ENCODE assay signal across 8 cellular contexts in the genomic region with DNA sequence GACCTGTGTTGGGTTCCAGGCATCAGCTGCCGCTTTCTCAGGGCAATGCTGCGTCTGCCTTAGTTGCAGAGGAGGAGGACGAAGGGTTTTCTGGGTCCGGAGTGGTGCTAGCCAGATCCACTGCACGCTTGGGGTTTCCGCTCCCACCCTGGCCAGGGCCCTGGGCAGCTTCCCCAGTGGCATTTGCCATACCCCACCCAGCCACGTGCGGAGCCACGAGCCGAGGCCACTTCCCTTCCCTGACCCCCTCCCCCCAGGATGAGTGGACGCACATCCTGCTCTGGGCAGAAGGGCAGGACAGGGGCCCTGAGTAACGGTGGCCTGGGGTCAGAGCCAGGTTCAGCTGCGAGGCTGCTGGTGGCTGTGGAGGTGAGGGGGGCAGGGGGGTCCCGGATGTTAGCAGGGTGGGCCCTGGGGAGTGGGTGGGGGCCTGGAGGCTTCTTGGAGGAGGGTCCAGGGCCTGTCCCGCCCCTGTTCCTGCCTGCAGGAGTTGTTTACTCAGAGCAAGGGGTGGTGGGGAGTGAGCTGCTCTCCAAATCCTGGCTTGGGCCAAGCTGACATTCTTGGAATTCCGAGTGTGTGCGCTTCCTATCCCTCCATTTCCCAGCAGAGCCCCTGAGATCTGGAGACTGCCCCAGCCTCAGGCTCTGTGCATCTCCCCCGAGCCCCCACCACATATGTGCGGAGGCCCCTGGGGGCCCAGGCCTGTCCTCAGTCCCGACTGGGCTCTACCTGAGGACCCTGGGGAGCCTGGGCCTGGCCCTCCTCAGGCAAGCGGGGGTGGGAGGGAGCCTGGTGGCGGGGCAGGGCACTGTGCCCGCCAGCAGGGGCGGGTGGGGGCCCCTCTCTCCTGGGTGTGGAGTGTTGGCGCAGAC. TPM values are rescaled to one million over a fixed set of nuclear protein-coding genes. Genes with fewer than 3 reads are reported as not detected.
DNase-seq lines count a peak whose midpoint lies in the region; ATAC-seq and TF ChIP-seq lines count a peak whose summit lies in the region.

No MANE protein-coding gene starts in this region.

- H3K79me2 ChIP-seq in ACC112 (ENCODE audit: control insufficient read depth, insufficient read depth, low read length, unreplicated experiment), result peaks cover 79% of the 10 kb centered on the region

- H3K4me1 ChIP-seq in ACC112 (ENCODE audit: control insufficient read depth, insufficient read depth, low read length, unreplicated experiment) (peaks cover 50% of the 10 kb centered on the region), HAP-1 (peaks cover 14% of the 10 kb centered on the region)

- H3K36me3 ChIP-seq in ACC112 (ENCODE audit: insufficient read depth, low read length) (peaks cover 14% of the 10 kb centered on the region; the same call in 1 of the 2 replicates), HAP-1 (replicated peaks) (peaks cover 33% of the 10 kb centered on the region)

- no peaks in the 10 kb centered on the region for H3K27me3 Mint-ChIP-seq in nephron (ENCODE audit: low read depth)

- in situ Hi-C loops in HAP-1 (cut with MboI; ENCODE audit: low sequenced_read_pairs), result no loop called here

- TF ChIP-seq CTCF in WI38 (IDR thresholded peaks at IDR 0.05; ENCODE audit: low read depth, low read length), result no peak
- no peak for TF ChIP-seq CTCF in fibroblast of villous mesenchyme (IDR thresholded peaks at IDR 0.05; ENCODE audit: insufficient read depth, low read depth, low read length)
- TF ChIP-seq CTCF in nephron (IDR thresholded peaks at IDR 0.05; ENCODE audit: unreplicated experiment in 3 of 3), result no peak

- H3K36me3 Mint-ChIP-seq in nephron (ENCODE audit: low read depth), result peaks cover 6% of the 10 kb centered on the region

- H3K4me3 Mint-ChIP-seq in nephron, result peak overlapping the region; percentile 84 to 91 (median 89)

- H3K9me3 Mint-ChIP-seq in nephron, result no peaks in the 10 kb centered on the region

- ATAC-seq in HG03139 (IDR thresholded peaks at IDR 0.05; ENCODE audit: unreplicated experiment), result no peak
- ATAC-seq in HG02763 (IDR thresholded peaks at IDR 0.05; ENCODE audit: unreplicated experiment), result no peak

- H3K27ac ChIP-seq in ACC112 (ENCODE audit: low read depth, low read length), result peak overlapping the region; percentile 93

- H3K27me3 ChIP-seq in ACC112 (ENCODE audit: insufficient read depth, low read length) (no peaks in the 10 kb centered on the region), HAP-1 (ENCODE audit: low read depth) (no peaks in the 10 kb centered on the region)

- peak overlapping the region; percentile 88 for H3K4me3 ChIP-seq in ACC112 (ENCODE audit: low read depth, low read length)
- peak overlapping the region; percentile 89 for H3K4me3 ChIP-seq in HAP-1
- H3K4me3 ChIP-seq in WI38 (ENCODE audit: low read depth, low read length), result peak overlapping the region; percentile 94
- H3K4me3 ChIP-seq in fibroblast of villous mesenchyme (ENCODE audit: low read depth, low read length), result peak overlapping the region; percentile 86

- H3K9me3 ChIP-seq in HAP-1, result no peaks in the 10 kb centered on the region

- peak overlapping the region; percentile 90 to 95 (median 94) for H3K27ac Mint-ChIP-seq in nephron

- peaks cover 27% of the 10 kb centered on the region for H3K4me1 Mint-ChIP-seq in nephron

- DNase-seq in HAP-1 (ENCODE audit: low spot score in 2 of 2) (peak; percentile 79 to 89), fibroblast of villous mesenchyme (ENCODE audit: low read depth) (peak; percentile 95), hippocampal formation (lab: John Stamatoyannopoulos, UW) (no peak)

- H2AFZ ChIP-seq in ACC112 (ENCODE audit: low read length, unreplicated experiment), result no peak overlapping the region

RNA-seq across cellular contexts. Expression of gene TSPAN4, which starts 1.4 kb away (rescaled TPM):
- total RNA-seq in fibroblast of villous mesenchyme, result 113 and 126 TPM in 2 replicates

RNA-seq across cellular contexts. Expression of gene POLR2L, which starts 1.7 kb away (rescaled TPM):
- 92.4 and 120 TPM in 2 replicates for total RNA-seq in fibroblast of villous mesenchyme

RNA-seq across cellular contexts. Expression of gene CD151, which starts 11.3 kb away (rescaled TPM):
- total RNA-seq in fibroblast of villous mesenchyme, result 218 and 295 TPM in 2 replicates

RNA-seq across cellular contexts. Expression of gene CRACR2B, which starts 16.3 kb away (rescaled TPM):
- 0.43 and 0.97 TPM in 2 replicates for total RNA-seq in fibroblast of villous mesenchyme

RNA-seq across cellular contexts. Expression of gene PNPLA2, which starts 25.3 kb away (rescaled TPM):
- 23.5 and 28.5 TPM in 2 replicates for total RNA-seq in fibroblast of villous mesenchyme

Comparison
In these comparisons a context has a peak if more than half of its experiments do, and no peak if none do; other contexts are left out.
1. DNase-seq: peak in HAP-1 (2 of 2) and fibroblast of villous mesenchyme (single experiment); none in hippocampal formation (0 of 2).
2. Peak in every context shown above with its lines, with median percentiles within 50 percentile points of each other: H3K4me3 ChIP-seq.